ENCODE assay signal across 22 cellular contexts in the genomic region with DNA sequence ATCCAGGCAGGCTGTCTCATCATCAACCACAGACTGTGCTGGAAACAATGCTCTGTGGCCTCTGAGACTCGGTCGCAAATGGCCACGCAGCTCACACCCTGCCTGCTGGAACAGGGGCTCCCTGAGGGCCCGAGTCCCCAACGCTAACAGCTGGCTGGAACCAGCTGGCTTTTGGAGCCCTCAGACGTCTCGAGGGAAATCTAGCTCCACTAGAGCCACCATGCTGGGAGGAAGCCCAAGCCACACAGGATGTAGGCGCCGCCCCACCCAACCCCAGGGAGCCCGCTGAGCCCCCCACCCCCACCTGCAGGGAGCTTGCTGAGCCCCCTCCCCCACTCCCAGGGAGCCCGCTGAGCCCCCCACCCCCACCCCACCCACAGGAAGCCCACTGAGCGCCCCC.
"Had no signal": no experiment of that assay in that cellular context is flagged by ENCODE, and none has a peak within 500 bp of the region (broad histone marks: within the 10 kb centered on the region; RNA-seq: fewer than 3 reads in every experiment).

No MANE protein-coding gene starts in this region.

- H3K9me3 Mint-ChIP-seq: activated T-cell treated with anti-CD3 and anti-CD28 coated beads, Interleukin-2, amount 50 U/mL, for 72 hours had no signal

- H3K27ac Mint-ChIP-seq: activated B cell treated with CpG ODN at 0.5 μM for 24 hours; activated CD4-positive, alpha-beta T cell treated with anti-CD3 and anti-CD28 coated beads for 36 hours; activated naive CD4-positive, alpha-beta T cell treated with anti-CD3 and anti-CD28 coated beads for 36 hours; activated naive CD8-positive, alpha-beta T cell treated with anti-CD3 and anti-CD28 coated beads, Interleukin-2, amount 10 ng/mL, durations not matched to agents 7 days and 5 days; activated T-cell treated with anti-CD3 and anti-CD28 coated beads, Interleukin-2, amount 50 U/mL, for 72 hours; natural killer cell had no signal

- H3K27me3 Mint-ChIP-seq: activated B cell treated with CpG ODN at 0.5 μM for 24 hours; activated CD4-positive, alpha-beta T cell treated with anti-CD3 and anti-CD28 coated beads for 36 hours; activated naive CD8-positive, alpha-beta T cell treated with anti-CD3 and anti-CD28 coated beads, Interleukin-2, amount 10 ng/mL, durations not matched to agents 7 days and 5 days had no signal

- ATAC-seq: activated CD4-positive, alpha-beta T cell treated with anti-CD3 and anti-CD28 coated beads for 36 hours; activated T-cell treated with anti-CD3 and anti-CD28 coated beads, Interleukin-2, amount 50 U/mL, for 72 hours; heart left ventricle; left ventricle myocardium superior; natural killer cell; pancreas; right cardiac atrium; stimulated activated effector memory CD8-positive, alpha-beta T cell treated with anti-CD3 and anti-CD28 coated beads, Interleukin-12 subunit alpha, Interleukin-12 subunit beta, amount 100 ng/mL, for 72 hours had no signal

- H3K4me3 ChIP-seq: heart left ventricle, pancreas, stomach, transverse colon, vagina had no signal

- H3K36me3 Mint-ChIP-seq: activated naive CD8-positive, alpha-beta T cell treated with anti-CD3 and anti-CD28 coated beads, Interleukin-2, amount 10 ng/mL, durations not matched to agents 7 days and 5 days; natural killer cell; stimulated activated effector memory CD8-positive, alpha-beta T cell treated with anti-CD3 and anti-CD28 coated beads, Interleukin-12 subunit alpha, Interleukin-12 subunit beta, amount 100 ng/mL, for 72 hours had no signal

- H3K9me3 ChIP-seq: heart left ventricle, pancreas, transverse colon, vagina had no signal

- H3K4me3 Mint-ChIP-seq: activated B cell treated with CpG ODN at 0.5 μM for 24 hours; activated CD4-positive, alpha-beta T cell treated with anti-CD3 and anti-CD28 coated beads for 36 hours; activated naive CD4-positive, alpha-beta T cell treated with anti-CD3 and anti-CD28 coated beads for 36 hours; activated naive CD8-positive, alpha-beta T cell treated with anti-CD3 and anti-CD28 coated beads, Interleukin-2, amount 10 ng/mL, durations not matched to agents 7 days and 5 days; activated T-cell treated with anti-CD3 and anti-CD28 coated beads, Interleukin-2, amount 50 U/mL, for 72 hours; natural killer cell; stimulated activated effector memory CD8-positive, alpha-beta T cell treated with anti-CD3 and anti-CD28 coated beads, Interleukin-12 subunit alpha, Interleukin-12 subunit beta, amount 100 ng/mL, for 72 hours had no signal

- H3K27ac ChIP-seq: heart left ventricle, stomach, vagina had no signal

- H3K27me3 ChIP-seq: heart left ventricle, pancreas, transverse colon, vagina had no signal

- H3K36me3 ChIP-seq: heart left ventricle, pancreas, stomach, transverse colon, vagina had no signal

- DNase-seq: activated B cell treated with CpG ODN at 0.5 μM for 24 hours; activated CD4-positive, alpha-beta T cell treated with anti-CD3 and anti-CD28 coated beads for 36 hours; activated CD4-positive, alpha-beta T cell treated with anti-CD3 and anti-CD28 coated beads, Interleukin-2, amount 50 U/mL, for 48 hours; activated effector memory CD4-positive, alpha-beta T cell treated with Interleukin-2 at 50 U/mL for 16 hours; activated naive CD4-positive, alpha-beta T cell treated with anti-CD3 and anti-CD28 coated beads for 36 hours; activated naive CD8-positive, alpha-beta T cell treated with anti-CD3 and anti-CD28 coated beads, Interleukin-2, amount 10 ng/mL, durations not matched to agents 7 days and 5 days; activated T-cell treated with anti-CD3 and anti-CD28 coated beads, Interleukin-2, amount 50 U/mL, for 72 hours; amniotic stem cell; cortex of kidney; heart left ventricle; left ventricle myocardium superior; mammary epithelial cell; midbrain; natural killer cell; stimulated activated CD4-positive, alpha-beta T cell treated with anti-CD3 and anti-CD28 coated beads, Interleukin-12 subunit alpha, Interleukin-12 subunit beta, amount 100 ng/mL, for 4 hours; stomach; T1000; transverse colon had no signal

- H3K4me1 Mint-ChIP-seq: activated B cell treated with CpG ODN at 0.5 μM for 24 hours, natural killer cell had no signal
